Comparison of ENCODE assay signal across 19 cellular contexts in genomic region chr2:149720615-149721014, GRCh38.
DNase-seq lines count a peak whose midpoint lies in the region; ATAC-seq and TF ChIP-seq lines count a peak whose summit lies in the region.
"Had no signal": no experiment of that assay in that cellular context is flagged by ENCODE, and none has a peak within 500 bp of the region (broad histone marks: within the 10 kb centered on the region; RNA-seq: fewer than 3 reads in every experiment).

No MANE protein-coding gene starts in this region.

- no peak overlapping the region for H2BK20ac ChIP-seq in IMR-90 (ENCODE audit: low read depth, low read length)

- TF ChIP-seq POLR2A in heart left ventricle (IDR thresholded peaks at IDR 0.05): no peak
- no peak for TF ChIP-seq POLR2A in IMR-90 (IDR thresholded peaks at IDR 0.05; ENCODE audit: low read depth, low read length)
- no peak for TF ChIP-seq POLR2A in suprapubic skin (IDR thresholded peaks at IDR 0.05)

- ATAC-seq in left cardiac atrium (no peak), heart left ventricle (no peak), IMR-90 (ENCODE audit: low read depth) (peak; percentile 42)
- ATAC-seq: GM23338, Panc1 had no signal

- no peak overlapping the region for H3K23ac ChIP-seq in IMR-90 (ENCODE audit: low read depth, low read length)
- H3K23ac ChIP-seq in neuronal stem cell (ENCODE audit: low read depth, low read length, poor library complexity): no peak overlapping the region

- H3K79me1 ChIP-seq in IMR-90 (ENCODE audit: low read depth in 1 of 2, low read length in 2 of 2) (no peaks in the 10 kb centered on the region), neuronal stem cell (ENCODE audit: low read depth, low read length) (no peaks in the 10 kb centered on the region)

- H3K9me3 ChIP-seq in heart left ventricle (no peaks in the 10 kb centered on the region), IMR-90 (ENCODE audit: control insufficient read depth, insufficient read depth, low read length) (no peaks in the 10 kb centered on the region), neuronal stem cell (replicated peaks in 1 of 2; ENCODE audit: control insufficient read depth in 2 of 2, insufficient read depth in 1 of 2, low read depth in 1 of 2, low read length in 2 of 2) (no peaks in the 10 kb centered on the region), suprapubic skin (no peaks in the 10 kb centered on the region)

- H3K4me1 Mint-ChIP-seq in HFFc6 (ENCODE audit: low read depth): peaks cover 36% of the 10 kb centered on the region

- CTCF ChIA-PET in IMR-90 (lab: Yijun Ruan, JAX): no interaction called here

- H4K91ac ChIP-seq in IMR-90 (ENCODE audit: insufficient read depth, low read depth, low read length) (no peak overlapping the region), neuronal stem cell (ENCODE audit: low read depth, low read length, poor library complexity) (no peak overlapping the region)

- no peak overlapping the region for H3K4me3 Mint-ChIP-seq in HFFc6
- H3K4me3 Mint-ChIP-seq: GM23338, H9 had no signal

- H3K4me2 ChIP-seq in IMR-90 (ENCODE audit: low read depth, low read length) (no peak overlapping the region), neuronal stem cell (ENCODE audit: insufficient read depth, low read length, poor library complexity, severe bottlenecking) (no peak overlapping the region)
- H3K4me2 ChIP-seq: GM23338 had no signal

- H3K9me1 ChIP-seq in IMR-90 (ENCODE audit: insufficient read depth, low read length): no peaks in the 10 kb centered on the region

- dilution Hi-C loops in IMR-90 (cut with HindIII; ENCODE audit: low sequenced_read_pairs, unreplicated experiment): no loop called here

- H3K9ac ChIP-seq in IMR-90 (ENCODE audit: low read depth, low read length) (no peak overlapping the region), neuronal stem cell (ENCODE audit: low read depth, low read length, poor library complexity) (no peak overlapping the region)

- intact Hi-C loops in left cardiac atrium (cut with DNase I) (no loop called here), heart left ventricle (cut with DNase I) (no loop called here), IMR-90 (cut with micrococcal nuclease) (no loop called here)

- H3K36me3 Mint-ChIP-seq in HFFc6 (ENCODE audit: low read depth): peaks cover 5% of the 10 kb centered on the region; the same call in 1 of the 2 replicates

- POLR2A ChIA-PET in IMR-90 (lab: Charles Lee; ENCODE audit: unreplicated experiment): no interaction called here

- H2AK9ac ChIP-seq in IMR-90 (replicated peaks; ENCODE audit: low read depth, low read length, poor library complexity): no peak overlapping the region

- H2BK12ac ChIP-seq in neuronal stem cell (ENCODE audit: low read length): no peak overlapping the region

- H4K20me1 ChIP-seq in IMR-90 (ENCODE audit: insufficient read depth, low read length): no peaks in the 10 kb centered on the region

- TF ChIP-seq RAD21 in IMR-90 (IDR thresholded peaks at IDR 0.05; ENCODE audit: low read length): no peak

- H3K14ac ChIP-seq in IMR-90 (replicated peaks; ENCODE audit: low read depth, low read length) (0 out of 2 replicates have a peak overlapping the region, but pooled peaks have one; percentile 26), neuronal stem cell (ENCODE audit: low read length) (no peak overlapping the region)

- in situ Hi-C loops in IMR-90 (cut with MboI; ENCODE audit: low sequenced_read_pairs): no loop called here

- no peak overlapping the region for H3K27ac Mint-ChIP-seq in HFFc6
- H3K27ac Mint-ChIP-seq: GM23338, H9 had no signal

- H3K27me3 ChIP-seq in heart left ventricle: no peaks in the 10 kb centered on the region
- H3K27me3 ChIP-seq in IMR-90 (ENCODE audit: control insufficient read depth, insufficient read depth, low read length): no peaks in the 10 kb centered on the region
- no peaks in the 10 kb centered on the region for H3K27me3 ChIP-seq in neuronal stem cell (ENCODE audit: control insufficient read depth in 3 of 3, insufficient read depth in 3 of 3, low read depth in 1 of 3, low read length in 3 of 3)
- no peaks in the 10 kb centered on the region for H3K27me3 ChIP-seq in suprapubic skin

- BruUV-seq in IMR-90 (replicated peaks; lab: Mats Ljungman, UMichigan): no TSS peak

- H2BK15ac ChIP-seq in IMR-90 (ENCODE audit: low read depth, low read length): no peak overlapping the region
- no peak overlapping the region for H2BK15ac ChIP-seq in neuronal stem cell (ENCODE audit: low read length)

- 35 to 60% (median 48%) methylated on average over 2 of the region's 2 CpGs for WGBS in heart left ventricle, 4 donors
- WGBS in IMR-90 (ENCODE audit: extremely low coverage in 2 of 2, insufficient read length in 1 of 2), 2 experiments: no CpG with 5 or more reads among the region's 2 CpGs
- WGBS in neuronal stem cell (ENCODE audit: extremely low coverage in 2 of 2, insufficient read length in 2 of 2, insufficient replicate concordance in 1 of 2), 2 donors: no CpG with 5 or more reads among the region's 2 CpGs
- WGBS in suprapubic skin: 55% methylated on average over 2 of the region's 2 CpGs

- H3K4ac ChIP-seq in IMR-90 (ENCODE audit: low read depth, low read length) (no peak overlapping the region), neuronal stem cell (ENCODE audit: low read length) (no peak overlapping the region)

- H2BK5ac ChIP-seq in IMR-90 (ENCODE audit: low read depth, low read length, poor library complexity, severe bottlenecking) (no peak overlapping the region), neuronal stem cell (ENCODE audit: low read length) (no peak overlapping the region)

- no peak for TF ChIP-seq EP300 in suprapubic skin (IDR thresholded peaks at IDR 0.05)

- H3K36me3 ChIP-seq in heart left ventricle (no peaks in the 10 kb centered on the region), IMR-90 (ENCODE audit: control insufficient read depth, insufficient read depth, low read length) (no peaks in the 10 kb centered on the region), neuronal stem cell (replicated peaks in 1 of 2; ENCODE audit: control insufficient read depth in 2 of 2, insufficient read depth in 2 of 2, low read length in 2 of 2) (no peaks in the 10 kb centered on the region), suprapubic skin (no peaks in the 10 kb centered on the region)

- no peaks in the 10 kb centered on the region; the same call in 1 of the 2 replicates for H3K27me3 Mint-ChIP-seq in HFFc6 (ENCODE audit: insufficient read depth)

- H3K18ac ChIP-seq in IMR-90 (ENCODE audit: low read depth, low read length) (no peak overlapping the region), neuronal stem cell (ENCODE audit: low read length) (no peak overlapping the region)

- no peak overlapping the region for H3K56ac ChIP-seq in IMR-90 (ENCODE audit: extremely low read depth, insufficient read depth, low read length)

- DNase-seq in left cardiac atrium (peak; percentile 16), heart left ventricle (no peak), IMR-90 (no peak), fibroblast of peridontal ligament (ENCODE audit: extremely low read depth) (peak; percentile 51), neuronal stem cell (ENCODE audit: low spot score) (no peak), NCI-H2107 (lab: John Stamatoyannopoulos, UW) (no peak), suprapubic skin (ENCODE audit: low spot score in 2 of 2) (no peak), HFFc6 (no peak)
- DNase-seq: Calu3, DMS53, H9, Kasumi-1, NCI-H1092 treated with DMSO at 0.1 percent for 48 hours, NCI-H1436, NCI-H1930, NCI-H446, NCI-H524 treated with DMSO at 0.1 percent for 48 hours had no signal

- H4K8ac ChIP-seq in IMR-90 (ENCODE audit: low read depth in 2 of 2, low read length in 2 of 2) (no peak overlapping the region), neuronal stem cell (ENCODE audit: low read depth, low read length) (no peak overlapping the region)

- no peak overlapping the region for H4K5ac ChIP-seq in IMR-90 (ENCODE audit: low read depth, low read length)

- H2BK120ac ChIP-seq in IMR-90 (ENCODE audit: low read depth, low read length) (no peak overlapping the region), neuronal stem cell (ENCODE audit: low read depth, low read length) (no peak overlapping the region)

- H2AFZ ChIP-seq in IMR-90 (replicated peaks; ENCODE audit: low read length, poor library complexity) (no peak overlapping the region), neuronal stem cell (ENCODE audit: low read length) (peak overlapping the region; percentile 4)
- H2AFZ ChIP-seq: GM23338 had no signal

- no peak overlapping the region for H3K27ac ChIP-seq in heart left ventricle
- no peak overlapping the region for H3K27ac ChIP-seq in IMR-90 (ENCODE audit: insufficient read depth, low read length)
- H3K27ac ChIP-seq in neuronal stem cell (replicated peaks; ENCODE audit: low read length): no peak overlapping the region
- H3K27ac ChIP-seq in suprapubic skin: no peak overlapping the region

- no peak overlapping the region for H3K4me3 ChIP-seq in heart left ventricle
- H3K4me3 ChIP-seq in IMR-90 (ENCODE audit: insufficient read depth, low read depth, low read length): no peak overlapping the region
- H3K4me3 ChIP-seq in neuronal stem cell (ENCODE audit: low read length in 2 of 2): no peak overlapping the region
- H3K4me3 ChIP-seq in suprapubic skin: no peak overlapping the region
- H3K4me3 ChIP-seq: GM23338 had no signal

- H3K4me1 ChIP-seq in heart left ventricle: no peaks in the 10 kb centered on the region
- H3K4me1 ChIP-seq in IMR-90 (ENCODE audit: control insufficient read depth, insufficient read depth, low read length): 0 out of 2 replicates have a peak, but pooled peaks cover 1% of the 10 kb centered on the region
- H3K4me1 ChIP-seq in neuronal stem cell (ENCODE audit: control insufficient read depth in 2 of 2, insufficient read depth in 1 of 2, low read depth in 1 of 2, low read length in 2 of 2): peaks cover 0 to 8% of the 10 kb centered on the region in 2 donors
- no peaks in the 10 kb centered on the region for H3K4me1 ChIP-seq in suprapubic skin

- no peak overlapping the region for H2AK5ac ChIP-seq in IMR-90 (ENCODE audit: low read depth, low read length)
- H2AK5ac ChIP-seq in neuronal stem cell (ENCODE audit: low read depth, low read length): no peak overlapping the region

- TF ChIP-seq CTCF in heart left ventricle (IDR thresholded peaks at IDR 0.05) (no peak), IMR-90 (conservative IDR thresholded peaks at IDR 0.05; ENCODE audit: low read depth, low read length) (no peak), suprapubic skin (IDR thresholded peaks at IDR 0.05) (no peak), HFFc6 (IDR thresholded peaks at IDR 0.05) (no peak)

- H3K9me3 Mint-ChIP-seq in HFFc6: no peaks in the 10 kb centered on the region
- H3K9me3 Mint-ChIP-seq: GM23338, H9 had no signal

TF ChIP-seq in IMR-90, 13 proteins besides CTCF, POLR2A, EP300 and RAD21 (continues in another document):
- TF ChIP-seq RCOR1 (IDR thresholded peaks at IDR 0.05; ENCODE audit: insufficient replicate concordance, low read length) (no peak), CHD1 (IDR thresholded peaks at IDR 0.05; ENCODE audit: low read depth, low read length) (no peak), USF2 (IDR thresholded peaks at IDR 0.05; ENCODE audit: low read depth, low read length) (no peak)

Comparison
In these comparisons a context has a peak if more than half of its experiments do, and no peak if none do; other contexts are left out.
1. DNase-seq: peak in left cardiac atrium (single experiment) and fibroblast of peridontal ligament (single experiment); none in heart left ventricle (0 of 5), IMR-90 (single experiment), neuronal stem cell (single experiment), NCI-H2107 (single experiment), suprapubic skin (0 of 2) and HFFc6 (single experiment).